In genomic region chr4:37976991-37977470, GRCh38 we compare ENCODE assay signal across 8 cellular contexts. TPM values are rescaled to one million over a fixed set of nuclear protein-coding genes. Genes with fewer than 3 reads are reported as not detected.
DNase-seq lines count a peak whose midpoint lies in the region; ATAC-seq and TF ChIP-seq lines count a peak whose summit lies in the region.

No MANE protein-coding gene starts in this region.

- no peak overlapping the region for H3K18ac ChIP-seq in H9 (ENCODE audit: insufficient read length, low read depth, low read length)

- H3K36me3 Mint-ChIP-seq in H9 (ENCODE audit: insufficient read depth in 1 of 3, low read depth in 3 of 3) (peaks cover 0 to 6% (median 0%) of the 10 kb centered on the region in 3 experiments; a peak in 3 of 7 replicates), T-helper 17 cell (ENCODE audit: low read depth) (no peaks in the 10 kb centered on the region)

- H3K4me3 Mint-ChIP-seq in H9: peak overlapping the region; percentile 73 to 78
- peak overlapping the region; percentile 86 for H3K4me3 Mint-ChIP-seq in T-helper 17 cell

- no peak overlapping the region for H2AK5ac ChIP-seq in H9 (ENCODE audit: insufficient read length, low read length)

- H3K79me2 ChIP-seq in H9 (ENCODE audit: insufficient read depth, low read length): no peaks in the 10 kb centered on the region

- no peak overlapping the region for H4K91ac ChIP-seq in H9 (ENCODE audit: insufficient read length, low read depth, low read length)

- H4K5ac ChIP-seq in H9 (ENCODE audit: insufficient read length, low read depth, low read length): no peak overlapping the region

- peak overlapping the region; percentile 66 for H3K9ac ChIP-seq in H9 (ENCODE audit: extremely low read depth, insufficient read length, low read length)

- peak; percentile 32 for DNase-seq in GM04504 (ENCODE audit: low read depth)
- DNase-seq in H9: peak; percentile 86
- peak; percentile 71 for DNase-seq in MG63
- DNase-seq in T-helper 17 cell: peak; percentile 72 to 79 (median 77)
- DNase-seq in amygdala (lab: John Stamatoyannopoulos, UW): peak in 44 of 56 donors; percentile 2 to 69 (median 30)
- DNase-seq in right atrium auricular region (ENCODE audit: low spot score): peak; percentile 79
- DNase-seq in retina: peak; percentile 75
- no peak for DNase-seq in amniotic stem cell (lab: John Stamatoyannopoulos, UW)

- H3K4me2 ChIP-seq in H9 (ENCODE audit: insufficient read depth, insufficient read length, low read length): peak overlapping the region; percentile 67

- H3K36me3 ChIP-seq in MG63: no peaks in the 10 kb centered on the region
- no peaks in the 10 kb centered on the region for H3K36me3 ChIP-seq in right atrium auricular region

- H3K4me1 Mint-ChIP-seq in H9 (peaks cover 34 to 41% of the 10 kb centered on the region in 2 experiments), T-helper 17 cell (peaks cover 18% of the 10 kb centered on the region)

- H3T11ph ChIP-seq in H9 (ENCODE audit: low read length): no peak overlapping the region

- H3K14ac ChIP-seq in H9 (ENCODE audit: insufficient read depth, low read length): peak overlapping the region; percentile 62

- H2AFZ ChIP-seq in H9 (ENCODE audit: low read length): peak overlapping the region; percentile 90

- no peaks in the 10 kb centered on the region for H4K20me1 ChIP-seq in H9 (ENCODE audit: control insufficient read depth, insufficient read depth, insufficient read length)

- no CpG with 5 or more reads among the region's 50 CpGs for WGBS in H9 (ENCODE audit: extremely low coverage, insufficient read length, low lambda C conversion rate)

- H3K9me3 ChIP-seq in H9 (ENCODE audit: control insufficient read depth, low read depth, low read length): no peaks in the 10 kb centered on the region
- H3K9me3 ChIP-seq in MG63: no peaks in the 10 kb centered on the region
- H3K9me3 ChIP-seq in T-helper 17 cell (ENCODE audit: control insufficient read depth, low read length, poor library complexity, severe bottlenecking): no peaks in the 10 kb centered on the region
- H3K9me3 ChIP-seq in right atrium auricular region: no peaks in the 10 kb centered on the region

- H3K27ac Mint-ChIP-seq in H9: peak overlapping the region; percentile 82 to 92 (median 88); a peak in 4 of 7 replicates
- peak overlapping the region; percentile 60 for H3K27ac Mint-ChIP-seq in T-helper 17 cell

- H3K79me1 ChIP-seq in H9 (ENCODE audit: insufficient read depth, low read depth, low read length, poor library complexity, severe bottlenecking): no peaks in the 10 kb centered on the region

- H2BK15ac ChIP-seq in H9 (ENCODE audit: low read depth, low read length): no peak overlapping the region

- H3K9me3 Mint-ChIP-seq in H9: peaks cover 7 to 8% of the 10 kb centered on the region in 2 experiments; a peak in 2 of 5 replicates

- no peak overlapping the region for H3K23ac ChIP-seq in H9 (ENCODE audit: insufficient read length, low read depth, low read length)

- H3K27me3 ChIP-seq in H9 (ENCODE audit: insufficient read depth, low read length) (no peaks in the 10 kb centered on the region), MG63 (no peaks in the 10 kb centered on the region), right atrium auricular region (no peaks in the 10 kb centered on the region)

- peaks cover 6% of the 10 kb centered on the region for H3K23me2 ChIP-seq in H9 (ENCODE audit: insufficient read length, low read depth, low read length, poor library complexity, severe bottlenecking)

- H3K4me3 ChIP-seq in MG63: peak overlapping the region; percentile 64
- H3K4me3 ChIP-seq in right atrium auricular region: peak overlapping the region; percentile 79 to 92

- TF ChIP-seq CTCF in H9 (conservative IDR thresholded peaks at IDR 0.05) (peak; percentile 43; the same call in 2 of the 3 replicates), right atrium auricular region (IDR thresholded peaks at IDR 0.05) (peak in 1 of 2 donors; percentile 41)

- H3K27me3 Mint-ChIP-seq in H9 (ENCODE audit: low read depth): no peaks in the 10 kb centered on the region
- H3K27me3 Mint-ChIP-seq in T-helper 17 cell: no peaks in the 10 kb centered on the region

- no peak overlapping the region for H2BK5ac ChIP-seq in H9 (ENCODE audit: insufficient read length, low read length)

- H2BK20ac ChIP-seq in H9 (ENCODE audit: low read depth, low read length, poor library complexity, severe bottlenecking): no peak overlapping the region

- peak overlapping the region; percentile 50 for H2BK120ac ChIP-seq in H9 (ENCODE audit: low read depth, low read length, poor library complexity, severe bottlenecking)

- H3K27ac ChIP-seq in H9 (ENCODE audit: insufficient read length, low read depth, low read length): no peak overlapping the region
- H3K27ac ChIP-seq in right atrium auricular region: peak overlapping the region; percentile 97 to 99

- peak; percentile 88 for ATAC-seq in T-helper 17 cell

- no peak overlapping the region; the same call in 1 of the 2 replicates for H3K4ac ChIP-seq in H9 (ENCODE audit: low read depth, low read length)

- H2BK12ac ChIP-seq in H9 (ENCODE audit: insufficient read length, low read depth, low read length): no peak overlapping the region

- H3K56ac ChIP-seq in H9 (ENCODE audit: insufficient read length, low read depth, low read length): no peak overlapping the region

- no peak overlapping the region for H4K8ac ChIP-seq in H9 (replicated peaks; ENCODE audit: insufficient read length, low read depth, low read length)

- H3K4me1 ChIP-seq in H9 (ENCODE audit: insufficient read depth, low read length): peaks cover 15% of the 10 kb centered on the region
- H3K4me1 ChIP-seq in right atrium auricular region: peaks cover 0 to 39% of the 10 kb centered on the region in 2 donors

RNA-seq across cellular contexts. Expression of gene PTTG2, which starts 16.8 kb away (rescaled TPM):
- total RNA-seq in H9 (2021) (not detected in 2 replicates), T-helper 17 cell (1 to 10 TPM in 1 of 2 donors, not detected in 1; 1.5 TPM), right atrium auricular region (1 to 10 TPM in 1 of 2 donors, not detected in 1; 3.6 TPM)
- not detected in 2 replicates for total RNA-seq in MG63 (2014; rRNA removed; shearing (Covaris generic); ENCODE audit: low replicate concordance)
